ENCODE assay signal across 8 cellular contexts in the genomic region with DNA sequence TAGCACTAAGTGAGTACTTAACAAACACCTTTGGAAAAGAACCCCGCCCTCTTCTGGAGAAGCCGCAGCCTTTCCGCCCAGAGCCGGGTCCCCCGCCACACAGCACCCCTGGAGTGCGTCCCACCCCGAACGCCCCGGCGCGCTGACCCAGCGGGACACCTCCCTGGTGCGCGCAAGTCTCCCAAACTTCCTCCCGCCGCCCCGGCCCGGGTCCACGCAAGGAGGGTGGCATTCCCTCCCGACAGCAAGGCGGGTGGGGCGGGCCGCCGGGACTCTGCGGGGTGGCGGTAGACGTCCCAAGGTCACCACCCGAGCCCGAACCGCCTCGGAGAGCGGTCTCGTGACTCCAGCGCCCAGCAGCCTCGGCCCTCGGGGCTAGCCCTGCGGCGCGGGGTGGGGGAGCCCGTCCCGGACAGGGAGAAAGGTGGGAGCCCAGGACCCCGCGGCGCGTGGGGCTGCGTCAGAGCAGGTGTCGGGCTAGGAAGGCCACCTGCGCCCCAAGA. TPM values are rescaled to one million over a fixed set of nuclear protein-coding genes. Genes with fewer than 3 reads are reported as not detected.
A peak's percentile ranks its signal among the peaks of the same experiment; 100 is the strongest.
DNase-seq lines count a peak whose midpoint lies in the region; ATAC-seq and TF ChIP-seq lines count a peak whose summit lies in the region.

No MANE protein-coding gene starts in this region.

- H3K9me3 ChIP-seq in MG63, result no peaks in the 10 kb centered on the region
- H3K9me3 ChIP-seq in muscle layer of colon (ENCODE audit: low read length), result no peaks in the 10 kb centered on the region
- no peaks in the 10 kb centered on the region for H3K9me3 ChIP-seq in thymus (ENCODE audit: control insufficient read depth)

- peak overlapping the region; percentile 66 for H3K9ac ChIP-seq in muscle layer of colon (ENCODE audit: low read length)

- H3K27me3 Mint-ChIP-seq in activated CD8-positive, alpha-beta memory T cell treated with anti-CD3 and anti-CD28 coated beads, Interleukin-2, amount 10 ng/mL, durations not matched to agents 7 days and 5 days, result no peaks in the 10 kb centered on the region

- peaks cover 11% of the 10 kb centered on the region for H3K36me3 ChIP-seq in MG63
- H3K36me3 ChIP-seq in muscle layer of colon (ENCODE audit: insufficient read depth, low read length), result peaks cover 6% of the 10 kb centered on the region
- no peaks in the 10 kb centered on the region for H3K36me3 ChIP-seq in thymus (ENCODE audit: control insufficient read depth, insufficient read depth)

- peak overlapping the region; percentile 87 for H3K27ac Mint-ChIP-seq in activated CD8-positive, alpha-beta memory T cell treated with anti-CD3 and anti-CD28 coated beads, Interleukin-2, amount 10 ng/mL, durations not matched to agents 7 days and 5 days

- peaks cover 39% of the 10 kb centered on the region for H3K4me1 Mint-ChIP-seq in activated CD8-positive, alpha-beta memory T cell treated with anti-CD3 and anti-CD28 coated beads, Interleukin-2, amount 10 ng/mL, durations not matched to agents 7 days and 5 days

- TF ChIP-seq CTCF in HFF-Myc (IDR thresholded peaks at IDR 0.05; ENCODE audit: low read depth, low read length, missing control alignments), result no peak

- H3K27ac ChIP-seq in muscle layer of colon (ENCODE audit: low read depth, low read length) (peak overlapping the region; percentile 93), thymus (ENCODE audit: low read depth) (peak overlapping the region; percentile 67)

- no peaks in the 10 kb centered on the region for H3K27me3 ChIP-seq in MG63
- no peaks in the 10 kb centered on the region for H3K27me3 ChIP-seq in muscle layer of colon (ENCODE audit: control insufficient read depth in 1 of 2, insufficient read depth in 2 of 2, low read length in 2 of 2)
- no peaks in the 10 kb centered on the region for H3K27me3 ChIP-seq in thymus (ENCODE audit: control insufficient read depth, insufficient read depth)

- H3K36me3 Mint-ChIP-seq in activated CD8-positive, alpha-beta memory T cell treated with anti-CD3 and anti-CD28 coated beads, Interleukin-2, amount 10 ng/mL, durations not matched to agents 7 days and 5 days, result peaks cover 14% of the 10 kb centered on the region

- under 1% methylated on average over 48 of the region's 48 CpGs for WGBS in thymus

- CTCF ChIA-PET in activated CD8-positive, alpha-beta memory T cell treated with anti-CD3 and anti-CD28 coated beads, Interleukin-2, amount 10 ng/mL, durations not matched to agents 7 days and 5 days (lab: Charles Lee), result interaction anchor here (1.0 to 3.0 kb wide), 5 partner anchors 10 to 199 kb away, joined by 3 to 52 read pairs (median 18); partner anchors contain the start of gene DDX18

- H3K4me1 ChIP-seq in muscle layer of colon (ENCODE audit: insufficient read depth, low read length), result peaks cover 25% of the 10 kb centered on the region
- H3K4me1 ChIP-seq in thymus (ENCODE audit: control insufficient read depth, insufficient read depth, low read length), result peaks cover 12% of the 10 kb centered on the region

- peak; percentile 22 for DNase-seq in NCI-H1436 (lab: John Stamatoyannopoulos, UW)
- no peak for DNase-seq in NCI-H1436 treated with DMSO at 0.1 percent for 48 hours (lab: John Stamatoyannopoulos, UW)
- DNase-seq in HFF-Myc (ENCODE audit: extremely low read depth, low read depth), result no peak
- peak; percentile 36 for DNase-seq in MG63
- peak; percentile 55 for DNase-seq in activated CD8-positive, alpha-beta memory T cell treated with anti-CD3 and anti-CD28 coated beads, Interleukin-2, amount 10 ng/mL, durations not matched to agents 7 days and 5 days

- no peaks in the 10 kb centered on the region for H3K9me3 Mint-ChIP-seq in activated CD8-positive, alpha-beta memory T cell treated with anti-CD3 and anti-CD28 coated beads, Interleukin-2, amount 10 ng/mL, durations not matched to agents 7 days and 5 days (ENCODE audit: low read depth)

- peak overlapping the region; percentile 87 for H3K4me3 Mint-ChIP-seq in activated CD8-positive, alpha-beta memory T cell treated with anti-CD3 and anti-CD28 coated beads, Interleukin-2, amount 10 ng/mL, durations not matched to agents 7 days and 5 days

- peak overlapping the region; percentile 70 for H3K4me3 ChIP-seq in HFF-Myc (replicated peaks; ENCODE audit: low read depth, low read length)
- peak overlapping the region; percentile 98 for H3K4me3 ChIP-seq in MG63
- H3K4me3 ChIP-seq in muscle layer of colon (ENCODE audit: low read depth in 1 of 2, low read length in 2 of 2), result peak overlapping the region; percentile 77 to 92
- peak overlapping the region; percentile 90 for H3K4me3 ChIP-seq in thymus (ENCODE audit: low read length)

- peak; percentile 28 for ATAC-seq in activated CD8-positive, alpha-beta memory T cell treated with anti-CD3 and anti-CD28 coated beads, Interleukin-2, amount 10 ng/mL, durations not matched to agents 7 days and 5 days
- peak; percentile 60 for ATAC-seq in esophagus mucosa

RNA-seq across cellular contexts. Expression of gene CCDC93, which starts 0.6 kb away (rescaled TPM):
- 12.2 and 13.2 TPM in 2 replicates for total RNA-seq in MG63 (2014; rRNA removed; shearing (Covaris generic); ENCODE audit: low replicate concordance)
- total RNA-seq in activated CD8-positive, alpha-beta memory T cell treated with anti-CD3 and anti-CD28 coated beads, Interleukin-2, amount 10 ng/mL, durations not matched to agents 7 days and 5 days, result 10 to 100 TPM; 36.9 to 42.0 TPM
- 11.5 TPM for total RNA-seq in esophagus mucosa
- polyA plus RNA-seq in thymus, result 10.7 TPM

Comparison
In these comparisons a context has a peak if more than half of its experiments do, and no peak if none do; other contexts are left out.
1. DNase-seq: peak in NCI-H1436 (single experiment), MG63 (single experiment) and activated CD8-positive, alpha-beta memory T cell treated with anti-CD3 and anti-CD28 coated beads, Interleukin-2, amount 10 ng/mL, durations not matched to agents 7 days and 5 days (single experiment); none in NCI-H1436 treated with DMSO at 0.1 percent for 48 hours (single experiment) and HFF-Myc (single experiment).
2. Peak in every context shown above with its lines, with median percentiles within 50 percentile points of each other: H3K4me3 ChIP-seq.